9 cellular contexts compared by ENCODE assay signal in the genomic region with DNA sequence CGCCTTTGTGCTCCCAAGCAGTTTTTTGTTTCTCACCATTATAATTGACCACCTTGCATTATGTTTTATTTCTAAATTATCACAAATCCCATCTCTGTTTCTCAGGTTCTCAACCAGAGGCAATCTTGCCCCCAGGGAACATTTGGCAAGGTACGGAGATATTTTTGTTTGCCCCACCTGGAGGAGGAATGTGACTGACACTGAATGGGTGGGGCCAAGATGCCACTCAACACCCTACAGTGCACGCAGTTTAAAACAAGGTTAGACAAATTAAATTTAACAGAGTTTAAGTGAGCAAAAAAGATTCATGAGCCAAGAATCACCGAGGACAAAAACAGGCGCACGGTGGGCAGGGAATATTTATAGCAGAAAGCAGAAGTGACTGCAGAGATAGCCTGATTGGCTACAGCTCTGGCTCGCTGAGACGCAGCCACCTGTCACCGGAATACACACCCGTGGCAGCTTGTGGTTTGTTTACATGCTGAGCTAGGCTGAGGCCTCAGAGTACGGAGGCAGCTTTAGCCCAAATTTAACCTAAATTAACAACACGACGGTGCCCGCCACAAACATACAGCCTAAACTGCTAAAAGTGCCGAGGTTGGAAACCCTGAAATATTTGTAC.
DNase-seq lines count a peak whose midpoint lies in the region; ATAC-seq and TF ChIP-seq lines count a peak whose summit lies in the region.
"Had no signal": no experiment of that assay in that cellular context is flagged by ENCODE, and none has a peak within 500 bp of the region (broad histone marks: within the 10 kb centered on the region; RNA-seq: fewer than 3 reads in every experiment).

No MANE protein-coding gene starts in this region.

- H3K9me3 ChIP-seq in Karpas-422 (ENCODE audit: low read length) (no peaks in the 10 kb centered on the region; the same call in 1 of the 2 replicates), colonic mucosa (no peaks in the 10 kb centered on the region)

- H3K9ac ChIP-seq in Karpas-422 (ENCODE audit: low read length) (no peak overlapping the region; the same call in 1 of the 2 replicates), colonic mucosa (ENCODE audit: low read depth in 2 of 2, low read length in 2 of 2) (no peak overlapping the region)

- ATAC-seq in GM21717 (IDR thresholded peaks at IDR 0.05; ENCODE audit: unreplicated experiment): peak; percentile 91

- H4K20me1 ChIP-seq in Karpas-422 (ENCODE audit: insufficient read depth, low read depth, low read length): no peaks in the 10 kb centered on the region

- H3K36me3 ChIP-seq in Karpas-422 (ENCODE audit: insufficient read depth, low read length): no peaks in the 10 kb centered on the region
- no peaks in the 10 kb centered on the region for H3K36me3 ChIP-seq in colonic mucosa

- H3K4me1 ChIP-seq in Karpas-422 (ENCODE audit: low read length): peaks cover 11% of the 10 kb centered on the region
- H3K4me1 ChIP-seq in colonic mucosa: no peaks in the 10 kb centered on the region

- intact Hi-C loops in colonic mucosa (cut with DNase I): no loop called here

- H3K4me2 ChIP-seq in Karpas-422 (ENCODE audit: low read depth, low read length, poor library complexity, severe bottlenecking): peak overlapping the region; percentile 63

- DNase-seq in GM13977 (ENCODE audit: low spot score) (peak; percentile 77), Karpas-422 (peak; percentile 65), T-helper 9 cell (peak; percentile 50), colonic mucosa (peak; percentile 35), amniotic stem cell (lab: John Stamatoyannopoulos, UW) (no peak), GF-D8 (lab: John Stamatoyannopoulos, UW) (no peak)
- DNase-seq in stimulated activated naive CD4-positive, alpha-beta T cell (lab: John Stamatoyannopoulos, UW): peak; percentile 31 to 83 (median 74)
- DNase-seq: IMR-90 had no signal

- in situ Hi-C loops in GM13977 (cut with MboI; ENCODE audit: low pct_unique_long_range_greater_than_20kb, low sequenced_read_pairs, unreplicated experiment): no loop called here

- H3K27me3 ChIP-seq in Karpas-422 (ENCODE audit: low read length): no peaks in the 10 kb centered on the region
- H3K27me3 ChIP-seq in colonic mucosa: no peaks in the 10 kb centered on the region

- H3K4me3 ChIP-seq in Karpas-422 (ENCODE audit: low read length): peak overlapping the region; percentile 25; the same call in 1 of the 2 replicates
- no peak overlapping the region for H3K4me3 ChIP-seq in colonic mucosa

- H2AFZ ChIP-seq in Karpas-422 (ENCODE audit: low read length): peak overlapping the region; percentile 40; the same call in 1 of the 2 replicates

- no peak overlapping the region for H3K27ac ChIP-seq in Karpas-422 (ENCODE audit: low read length)
- no peak overlapping the region for H3K27ac ChIP-seq in colonic mucosa

- no peaks in the 10 kb centered on the region for H3K9me2 ChIP-seq in Karpas-422 (replicated peaks; ENCODE audit: insufficient read depth, low read length)

- no peaks in the 10 kb centered on the region for H3K79me2 ChIP-seq in Karpas-422 (ENCODE audit: low read length)

- no peak for TF ChIP-seq CTCF in GM13977 (IDR thresholded peaks at IDR 0.05; ENCODE audit: extremely low read depth, insufficient read depth, missing control alignments)
- no peak for TF ChIP-seq CTCF in colonic mucosa (IDR thresholded peaks at IDR 0.05)

Comparison
In these comparisons a context has a peak if more than half of its experiments do, and no peak if none do; other contexts are left out.
1. DNase-seq: peak in GM13977 (single experiment), Karpas-422 (single experiment), T-helper 9 cell (single experiment), colonic mucosa (single experiment) and stimulated activated naive CD4-positive, alpha-beta T cell (6 of 6); none in amniotic stem cell (single experiment) and GF-D8 (single experiment).